Comparison of ENCODE assay signal across 1 cellular context in the genomic region with DNA sequence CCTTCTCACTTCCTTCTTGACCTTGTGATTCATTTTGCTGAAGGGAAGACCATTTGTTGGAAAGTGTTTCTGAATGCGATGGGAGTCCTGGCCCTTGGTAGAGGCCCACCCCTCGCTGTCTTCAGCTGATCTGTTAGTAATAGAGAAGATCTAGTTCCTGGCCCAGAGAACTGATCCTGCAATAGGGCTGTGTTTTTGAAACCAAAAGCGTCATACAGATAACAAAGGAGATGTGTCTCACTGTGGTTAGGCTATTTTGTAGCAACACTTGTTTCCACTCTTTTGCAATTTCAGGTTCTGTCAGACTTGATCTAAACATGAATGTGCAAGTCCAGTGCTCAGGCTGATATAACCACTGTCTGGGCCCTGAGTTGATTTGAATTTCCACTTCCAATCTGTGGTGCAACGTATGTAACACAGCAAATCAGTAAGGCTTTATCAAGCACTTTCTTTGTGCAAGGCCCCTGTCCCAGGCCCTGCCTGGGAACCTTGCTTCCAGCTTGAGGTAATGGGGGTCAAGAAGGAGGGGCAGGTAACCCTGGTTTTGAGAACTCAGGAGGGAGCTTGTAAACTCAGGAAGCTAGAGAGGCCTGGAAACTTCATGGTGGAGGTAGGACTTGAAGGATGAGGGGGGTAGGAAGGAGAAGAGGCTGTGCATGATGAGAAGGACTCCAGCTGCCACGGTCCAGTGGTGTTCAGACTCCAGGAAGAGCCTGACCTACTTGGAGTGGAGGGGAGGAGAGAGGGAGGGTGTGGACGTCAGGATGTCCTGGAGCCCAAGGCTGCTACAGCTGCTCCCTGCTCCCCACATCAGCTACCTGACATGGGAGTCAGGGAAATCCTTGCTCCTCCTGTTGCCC.
TF ChIP-seq lines count a peak whose summit lies in the region.

No MANE protein-coding gene starts in this region.

TF ChIP-seq in GM12878, 131 proteins besides CTCF, POLR2A, EP300 and RAD21 (continues in another document):
- TF ChIP-seq CHD2 (IDR thresholded peaks at IDR 0.05; ENCODE audit: borderline replicate concordance, low read depth, low read length) (no peak), WRNIP1 (IDR thresholded peaks at IDR 0.05; ENCODE audit: borderline replicate concordance, low read depth, low read length) (no peak), KDM1A (IDR thresholded peaks at IDR 0.05; ENCODE audit: borderline replicate concordance) (no peak), KAT2A (conservative IDR thresholded peaks at IDR 0.05; ENCODE audit: control insufficient read depth, low read depth, low read length) (no peak), GATAD2B (conservative IDR thresholded peaks at IDR 0.05; ENCODE audit: low read depth) (no peak; the same call in 1 of the 2 replicates), EZH2 (IDR thresholded peaks at IDR 0.05; ENCODE audit: borderline replicate concordance, control insufficient read depth, low read depth, low read length) (no peak), EED (IDR thresholded peaks at IDR 0.05; ENCODE audit: low read depth) (peak; percentile 67), NRF1 (conservative IDR thresholded peaks at IDR 0.05; ENCODE audit: low read depth, low read length) (no peak), STAT3 (IDR thresholded peaks at IDR 0.05; ENCODE audit: low read depth, low read length) (no peak), JUND (IDR thresholded peaks at IDR 0.05; ENCODE audit: low read depth, low read length) (no peak), ETV6 (conservative IDR thresholded peaks at IDR 0.05 in 1 of 2, IDR thresholded peaks at IDR 0.05 in 1 of 2; ENCODE audit: borderline replicate concordance in 1 of 2, low read depth in 1 of 2) (peak in 1 of 2 experiments; percentile 54; a peak in 2 of 4 replicates), ASH2L (IDR thresholded peaks at IDR 0.05; ENCODE audit: borderline replicate concordance, low read depth) (no peak; the same call in 1 of the 2 replicates), MTA2 (IDR thresholded peaks at IDR 0.05; ENCODE audit: low read depth) (peak; percentile 74; the same call in 1 of the 2 replicates), TARDBP (IDR thresholded peaks at IDR 0.05; ENCODE audit: borderline replicate concordance) (no peak), CREM (IDR thresholded peaks at IDR 0.05; ENCODE audit: low read depth) (peak; percentile 66; the same call in 1 of the 2 replicates), SIN3A (IDR thresholded peaks at IDR 0.05; ENCODE audit: low read depth, low read length) (no peak), CBFB (IDR thresholded peaks at IDR 0.05; ENCODE audit: low read depth) (peak; percentile 75; the same call in 1 of the 2 replicates), CEBPB (IDR thresholded peaks at IDR 0.05; ENCODE audit: borderline replicate concordance in 1 of 2, low read depth in 2 of 2, low read length in 2 of 2) (peak in 1 of 2 experiments; percentile 79; a peak in 1 of 4 replicates), FOXM1 (IDR thresholded peaks at IDR 0.05; ENCODE audit: low read depth, low read length) (peak; percentile 64; the same call in 1 of the 2 replicates), SREBF2 (IDR thresholded peaks at IDR 0.05; ENCODE audit: low read length) (no peak), NR2C1 (IDR thresholded peaks at IDR 0.05) (no peak), SPI1 (IDR thresholded peaks at IDR 0.05; ENCODE audit: borderline replicate concordance, insufficient read depth, low read depth, low read length) (peak; percentile 25; the same call in 1 of the 2 replicates), ESRRA (IDR thresholded peaks at IDR 0.05; ENCODE audit: low read length) (no peak), SMAD5 (IDR thresholded peaks at IDR 0.05; ENCODE audit: low read depth) (no peak), CBX5 (IDR thresholded peaks at IDR 0.05; ENCODE audit: low read depth) (peak; percentile 78), NFYA (IDR thresholded peaks at IDR 0.05; ENCODE audit: borderline replicate concordance, low read depth, low read length) (no peak), POU2F2 (IDR thresholded peaks at IDR 0.05; ENCODE audit: borderline replicate concordance, low read depth, low read length) (no peak), HDGF (IDR thresholded peaks at IDR 0.05) (peak; percentile 49; the same call in 1 of the 2 replicates), HDAC2 (IDR thresholded peaks at IDR 0.05) (no peak), CHD1 (IDR thresholded peaks at IDR 0.05; ENCODE audit: low read depth, low read length) (no peak), IKZF1 (conservative IDR thresholded peaks at IDR 0.05) (peak; percentile 70)
- TF ChIP-seq, protein P1, sequence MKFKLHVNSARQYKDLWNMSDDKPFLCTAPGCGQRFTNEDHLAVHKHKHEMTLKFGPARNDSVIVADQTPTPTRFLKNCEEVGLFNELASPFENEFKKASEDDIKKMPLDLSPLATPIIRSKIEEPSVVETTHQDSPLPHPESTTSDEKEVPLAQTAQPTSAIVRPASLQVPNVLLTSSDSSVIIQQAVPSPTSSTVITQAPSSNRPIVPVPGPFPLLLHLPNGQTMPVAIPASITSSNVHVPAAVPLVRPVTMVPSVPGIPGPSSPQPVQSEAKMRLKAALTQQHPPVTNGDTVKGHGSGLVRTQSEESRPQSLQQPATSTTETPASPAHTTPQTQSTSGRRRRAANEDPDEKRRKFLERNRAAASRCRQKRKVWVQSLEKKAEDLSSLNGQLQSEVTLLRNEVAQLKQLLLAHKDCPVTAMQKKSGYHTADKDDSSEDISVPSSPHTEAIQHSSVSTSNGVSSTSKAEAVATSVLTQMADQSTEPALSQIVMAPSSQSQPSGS (IDR thresholded peaks at IDR 0.05; ENCODE audit: low read length), result peak; percentile 79
- TF ChIP-seq, protein P2, sequence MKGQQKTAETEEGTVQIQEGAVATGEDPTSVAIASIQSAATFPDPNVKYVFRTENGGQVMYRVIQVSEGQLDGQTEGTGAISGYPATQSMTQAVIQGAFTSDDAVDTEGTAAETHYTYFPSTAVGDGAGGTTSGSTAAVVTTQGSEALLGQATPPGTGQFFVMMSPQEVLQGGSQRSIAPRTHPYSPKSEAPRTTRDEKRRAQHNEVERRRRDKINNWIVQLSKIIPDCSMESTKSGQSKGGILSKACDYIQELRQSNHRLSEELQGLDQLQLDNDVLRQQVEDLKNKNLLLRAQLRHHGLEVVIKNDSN (IDR thresholded peaks at IDR 0.05; ENCODE audit: borderline replicate concordance, extremely low read length, insufficient read depth, low read depth, low read length), result no peak
- TF ChIP-seq, protein P3, sequence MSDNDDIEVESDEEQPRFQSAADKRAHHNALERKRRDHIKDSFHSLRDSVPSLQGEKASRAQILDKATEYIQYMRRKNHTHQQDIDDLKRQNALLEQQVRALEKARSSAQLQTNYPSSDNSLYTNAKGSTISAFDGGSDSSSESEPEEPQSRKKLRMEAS (IDR thresholded peaks at IDR 0.05; ENCODE audit: low read depth, low read length), result no peak
- TF ChIP-seq, protein P4, sequence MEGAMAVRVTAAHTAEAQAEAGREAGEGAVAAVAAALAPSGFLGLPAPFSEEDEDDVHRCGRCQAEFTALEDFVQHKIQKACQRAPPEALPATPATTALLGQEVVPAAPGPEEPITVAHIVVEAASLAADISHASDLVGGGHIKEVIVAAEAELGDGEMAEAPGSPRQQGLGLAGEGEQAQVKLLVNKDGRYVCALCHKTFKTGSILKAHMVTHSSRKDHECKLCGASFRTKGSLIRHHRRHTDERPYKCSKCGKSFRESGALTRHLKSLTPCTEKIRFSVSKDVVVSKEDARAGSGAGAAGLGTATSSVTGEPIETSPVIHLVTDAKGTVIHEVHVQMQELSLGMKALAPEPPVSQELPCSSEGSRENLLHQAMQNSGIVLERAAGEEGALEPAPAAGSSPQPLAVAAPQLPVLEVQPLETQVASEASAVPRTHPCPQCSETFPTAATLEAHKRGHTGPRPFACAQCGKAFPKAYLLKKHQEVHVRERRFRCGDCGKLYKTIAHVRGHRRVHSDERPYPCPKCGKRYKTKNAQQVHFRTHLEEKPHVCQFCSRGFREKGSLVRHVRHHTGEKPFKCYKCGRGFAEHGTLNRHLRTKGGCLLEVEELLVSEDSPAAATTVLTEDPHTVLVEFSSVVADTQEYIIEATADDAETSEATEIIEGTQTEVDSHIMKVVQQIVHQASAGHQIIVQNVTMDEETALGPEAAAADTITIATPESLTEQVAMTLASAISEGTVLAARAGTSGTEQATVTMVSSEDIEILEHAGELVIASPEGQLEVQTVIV (IDR thresholded peaks at IDR 0.05; ENCODE audit: borderline replicate concordance, partially characterized antibody), result no peak
- TF ChIP-seq, protein P5, sequence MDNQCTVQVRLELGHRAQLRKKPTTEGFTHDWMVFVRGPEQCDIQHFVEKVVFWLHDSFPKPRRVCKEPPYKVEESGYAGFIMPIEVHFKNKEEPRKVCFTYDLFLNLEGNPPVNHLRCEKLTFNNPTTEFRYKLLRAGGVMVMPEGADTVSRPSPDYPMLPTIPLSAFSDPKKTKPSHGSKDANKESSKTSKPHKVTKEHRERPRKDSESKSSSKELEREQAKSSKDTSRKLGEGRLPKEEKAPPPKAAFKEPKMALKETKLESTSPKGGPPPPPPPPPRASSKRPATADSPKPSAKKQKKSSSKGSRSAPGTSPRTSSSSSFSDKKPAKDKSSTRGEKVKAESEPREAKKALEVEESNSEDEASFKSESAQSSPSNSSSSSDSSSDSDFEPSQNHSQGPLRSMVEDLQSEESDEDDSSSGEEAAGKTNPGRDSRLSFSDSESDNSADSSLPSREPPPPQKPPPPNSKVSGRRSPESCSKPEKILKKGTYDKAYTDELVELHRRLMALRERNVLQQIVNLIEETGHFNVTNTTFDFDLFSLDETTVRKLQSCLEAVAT (IDR thresholded peaks at IDR 0.05), result peak; percentile 79; the same call in 1 of the 2 replicates
- TF ChIP-seq, protein P6, sequence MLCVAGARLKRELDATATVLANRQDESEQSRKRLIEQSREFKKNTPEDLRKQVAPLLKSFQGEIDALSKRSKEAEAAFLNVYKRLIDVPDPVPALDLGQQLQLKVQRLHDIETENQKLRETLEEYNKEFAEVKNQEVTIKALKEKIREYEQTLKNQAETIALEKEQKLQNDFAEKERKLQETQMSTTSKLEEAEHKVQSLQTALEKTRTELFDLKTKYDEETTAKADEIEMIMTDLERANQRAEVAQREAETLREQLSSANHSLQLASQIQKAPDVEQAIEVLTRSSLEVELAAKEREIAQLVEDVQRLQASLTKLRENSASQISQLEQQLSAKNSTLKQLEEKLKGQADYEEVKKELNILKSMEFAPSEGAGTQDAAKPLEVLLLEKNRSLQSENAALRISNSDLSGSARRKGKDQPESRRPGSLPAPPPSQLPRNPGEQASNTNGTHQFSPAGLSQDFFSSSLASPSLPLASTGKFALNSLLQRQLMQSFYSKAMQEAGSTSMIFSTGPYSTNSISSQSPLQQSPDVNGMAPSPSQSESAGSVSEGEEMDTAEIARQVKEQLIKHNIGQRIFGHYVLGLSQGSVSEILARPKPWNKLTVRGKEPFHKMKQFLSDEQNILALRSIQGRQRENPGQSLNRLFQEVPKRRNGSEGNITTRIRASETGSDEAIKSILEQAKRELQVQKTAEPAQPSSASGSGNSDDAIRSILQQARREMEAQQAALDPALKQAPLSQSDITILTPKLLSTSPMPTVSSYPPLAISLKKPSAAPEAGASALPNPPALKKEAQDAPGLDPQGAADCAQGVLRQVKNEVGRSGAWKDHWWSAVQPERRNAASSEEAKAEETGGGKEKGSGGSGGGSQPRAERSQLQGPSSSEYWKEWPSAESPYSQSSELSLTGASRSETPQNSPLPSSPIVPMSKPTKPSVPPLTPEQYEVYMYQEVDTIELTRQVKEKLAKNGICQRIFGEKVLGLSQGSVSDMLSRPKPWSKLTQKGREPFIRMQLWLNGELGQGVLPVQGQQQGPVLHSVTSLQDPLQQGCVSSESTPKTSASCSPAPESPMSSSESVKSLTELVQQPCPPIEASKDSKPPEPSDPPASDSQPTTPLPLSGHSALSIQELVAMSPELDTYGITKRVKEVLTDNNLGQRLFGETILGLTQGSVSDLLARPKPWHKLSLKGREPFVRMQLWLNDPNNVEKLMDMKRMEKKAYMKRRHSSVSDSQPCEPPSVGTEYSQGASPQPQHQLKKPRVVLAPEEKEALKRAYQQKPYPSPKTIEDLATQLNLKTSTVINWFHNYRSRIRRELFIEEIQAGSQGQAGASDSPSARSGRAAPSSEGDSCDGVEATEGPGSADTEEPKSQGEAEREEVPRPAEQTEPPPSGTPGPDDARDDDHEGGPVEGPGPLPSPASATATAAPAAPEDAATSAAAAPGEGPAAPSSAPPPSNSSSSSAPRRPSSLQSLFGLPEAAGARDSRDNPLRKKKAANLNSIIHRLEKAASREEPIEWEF (IDR thresholded peaks at IDR 0.05; ENCODE audit: insufficient replicate concordance, low read depth, low read length), result peak; percentile 43
- TF ChIP-seq, protein P7, sequence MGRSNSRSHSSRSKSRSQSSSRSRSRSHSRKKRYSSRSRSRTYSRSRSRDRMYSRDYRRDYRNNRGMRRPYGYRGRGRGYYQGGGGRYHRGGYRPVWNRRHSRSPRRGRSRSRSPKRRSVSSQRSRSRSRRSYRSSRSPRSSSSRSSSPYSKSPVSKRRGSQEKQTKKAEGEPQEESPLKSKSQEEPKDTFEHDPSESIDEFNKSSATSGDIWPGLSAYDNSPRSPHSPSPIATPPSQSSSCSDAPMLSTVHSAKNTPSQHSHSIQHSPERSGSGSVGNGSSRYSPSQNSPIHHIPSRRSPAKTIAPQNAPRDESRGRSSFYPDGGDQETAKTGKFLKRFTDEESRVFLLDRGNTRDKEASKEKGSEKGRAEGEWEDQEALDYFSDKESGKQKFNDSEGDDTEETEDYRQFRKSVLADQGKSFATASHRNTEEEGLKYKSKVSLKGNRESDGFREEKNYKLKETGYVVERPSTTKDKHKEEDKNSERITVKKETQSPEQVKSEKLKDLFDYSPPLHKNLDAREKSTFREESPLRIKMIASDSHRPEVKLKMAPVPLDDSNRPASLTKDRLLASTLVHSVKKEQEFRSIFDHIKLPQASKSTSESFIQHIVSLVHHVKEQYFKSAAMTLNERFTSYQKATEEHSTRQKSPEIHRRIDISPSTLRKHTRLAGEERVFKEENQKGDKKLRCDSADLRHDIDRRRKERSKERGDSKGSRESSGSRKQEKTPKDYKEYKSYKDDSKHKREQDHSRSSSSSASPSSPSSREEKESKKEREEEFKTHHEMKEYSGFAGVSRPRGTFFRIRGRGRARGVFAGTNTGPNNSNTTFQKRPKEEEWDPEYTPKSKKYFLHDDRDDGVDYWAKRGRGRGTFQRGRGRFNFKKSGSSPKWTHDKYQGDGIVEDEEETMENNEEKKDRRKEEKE (IDR thresholded peaks at IDR 0.05), result no peak
- TF ChIP-seq, protein P8, sequence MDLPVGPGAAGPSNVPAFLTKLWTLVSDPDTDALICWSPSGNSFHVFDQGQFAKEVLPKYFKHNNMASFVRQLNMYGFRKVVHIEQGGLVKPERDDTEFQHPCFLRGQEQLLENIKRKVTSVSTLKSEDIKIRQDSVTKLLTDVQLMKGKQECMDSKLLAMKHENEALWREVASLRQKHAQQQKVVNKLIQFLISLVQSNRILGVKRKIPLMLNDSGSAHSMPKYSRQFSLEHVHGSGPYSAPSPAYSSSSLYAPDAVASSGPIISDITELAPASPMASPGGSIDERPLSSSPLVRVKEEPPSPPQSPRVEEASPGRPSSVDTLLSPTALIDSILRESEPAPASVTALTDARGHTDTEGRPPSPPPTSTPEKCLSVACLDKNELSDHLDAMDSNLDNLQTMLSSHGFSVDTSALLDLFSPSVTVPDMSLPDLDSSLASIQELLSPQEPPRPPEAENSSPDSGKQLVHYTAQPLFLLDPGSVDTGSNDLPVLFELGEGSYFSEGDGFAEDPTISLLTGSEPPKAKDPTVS (IDR thresholded peaks at IDR 0.05; ENCODE audit: low read depth, low read length), result no peak
